Comparison of ENCODE assay signal across 20 cellular contexts in the genomic region with DNA sequence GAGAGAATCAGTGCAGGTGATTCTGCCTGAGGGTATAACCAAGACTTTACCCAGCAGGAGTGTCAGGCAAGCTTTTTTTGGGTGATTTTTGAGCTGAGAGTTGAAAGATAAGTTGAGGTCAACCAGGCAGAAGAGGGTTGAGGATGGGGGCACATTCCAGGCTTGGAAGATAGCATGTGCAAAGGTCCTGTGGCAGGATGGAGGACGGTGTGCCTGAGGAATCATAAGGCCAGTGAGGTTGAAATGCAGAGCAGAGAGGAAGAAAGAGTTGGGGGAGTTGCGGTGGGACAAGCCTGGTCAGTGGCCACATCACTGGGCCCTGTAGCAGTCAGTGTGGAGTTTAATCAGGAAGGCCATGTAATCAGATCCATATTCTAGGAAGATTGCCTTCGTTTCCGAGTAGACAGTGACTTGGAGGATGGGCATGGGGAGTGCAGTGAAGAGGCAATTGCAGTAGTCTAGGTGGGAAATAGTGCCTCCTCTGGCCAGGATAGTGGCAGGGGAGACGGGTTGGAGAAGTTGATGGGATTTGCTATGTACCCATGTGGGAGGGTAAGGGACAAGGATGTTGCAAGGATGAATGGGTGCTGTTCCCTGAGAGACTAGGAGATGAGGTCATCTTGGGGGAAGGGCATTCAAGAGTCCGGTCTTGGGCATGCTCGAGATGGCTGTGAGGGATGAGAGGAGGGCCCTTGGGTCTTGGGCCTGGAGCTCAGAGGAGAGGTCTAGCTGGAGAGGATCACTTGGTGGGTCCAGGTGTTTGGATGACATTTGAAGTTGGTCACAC. TPM values are rescaled to one million over a fixed set of nuclear protein-coding genes. Genes with fewer than 3 reads are reported as not detected.
DNase-seq lines count a peak whose midpoint lies in the region; ATAC-seq and TF ChIP-seq lines count a peak whose summit lies in the region.
"Had no signal": no experiment of that assay in that cellular context is flagged by ENCODE, and none has a peak within 500 bp of the region (broad histone marks: within the 10 kb centered on the region; RNA-seq: fewer than 3 reads in every experiment).

No MANE protein-coding gene starts in this region.

- CTCF ChIA-PET in RWPE1 (lab: Yijun Ruan, JAX): interaction anchor here (0.5 kb wide), 1 partner anchor 23 kb away, joined by 4 read pairs; no protein-coding TSS in a partner anchor

- no peaks in the 10 kb centered on the region for H3K27me3 ChIP-seq in MM.1S (replicated peaks; ENCODE audit: insufficient read depth, low read length)
- H3K27me3 ChIP-seq: heart right ventricle had no signal

- no peak overlapping the region for H3K9ac ChIP-seq in MM.1S (ENCODE audit: low read length)

- peak overlapping the region; percentile 18 for H3K27ac Mint-ChIP-seq in activated naive CD8-positive, alpha-beta T cell
- H3K27ac Mint-ChIP-seq in activated naive CD8-positive, alpha-beta T cell treated with anti-CD3 and anti-CD28 coated beads, Interleukin-2, amount 50 U/mL, for 24 hours: no peak overlapping the region
- H3K27ac Mint-ChIP-seq in stimulated activated naive B cell treated with anti-CD40 and anti-IgM and Interleukin-4, amounts not matched to agents 10 μg/mL and 1 μg/mL and 100 μg/mL, for 72 hours: no peak overlapping the region

- H3K4me3 ChIP-seq in fibroblast of villous mesenchyme (ENCODE audit: low read depth, low read length) (no peak overlapping the region), MM.1S (ENCODE audit: low read length) (no peak overlapping the region)
- H3K4me3 ChIP-seq: A549, heart right ventricle had no signal

- TF ChIP-seq CTCF in RWPE1 (conservative IDR thresholded peaks at IDR 0.05; ENCODE audit: low read depth) (no peak), fibroblast of villous mesenchyme (IDR thresholded peaks at IDR 0.05; ENCODE audit: insufficient read depth, low read depth, low read length) (no peak), MM.1S (IDR thresholded peaks at IDR 0.05; ENCODE audit: low read length) (no peak)

- POLR2A ChIA-PET in RWPE1 (lab: Yijun Ruan, JAX; ENCODE audit: low non-redundant PET): no interaction called here

- H3K79me2 ChIP-seq in MM.1S (ENCODE audit: low read length): peaks cover 7% of the 10 kb centered on the region

- intact Hi-C loops in left colon (cut with DNase I, micrococcal nuclease): no loop called here

- DNase-seq in activated naive CD8-positive, alpha-beta T cell treated with anti-CD3 and anti-CD28 coated beads, Interleukin-2, amount 50 U/mL, for 24 hours: no peak
- DNase-seq in RWPE1 (ENCODE audit: low spot score): no peak
- peak; percentile 42 for DNase-seq in fibroblast of villous mesenchyme (ENCODE audit: low read depth)
- DNase-seq in MM.1S: no peak
- no peak for DNase-seq in left colon
- DNase-seq in stimulated activated naive B cell treated with anti-CD40 and anti-IgM and Interleukin-4, amounts not matched to agents 10 μg/mL and 1 μg/mL and 100 μg/mL, for 72 hours: no peak
- no peak for DNase-seq in AG08395 (ENCODE audit: low spot score)
- DNase-seq: activated CD4-positive, alpha-beta T cell treated with anti-CD3 and anti-CD28 coated beads for 1 hour; cerebellar nuclear complex; heart right ventricle; NCI-H187; NCI-H510A treated with DMSO at 0.1 percent for 48 hours; stimulated activated CD4-positive, alpha-beta T cell treated with anti-CD3 and anti-CD28 coated beads, Interleukin-1b, Interleukin-23, amount 100 ng/mL, for 48 hours; trophoblast cell had no signal

- no peaks in the 10 kb centered on the region for H3K27me3 Mint-ChIP-seq in activated naive CD8-positive, alpha-beta T cell
- no peaks in the 10 kb centered on the region for H3K27me3 Mint-ChIP-seq in activated naive CD8-positive, alpha-beta T cell treated with anti-CD3 and anti-CD28 coated beads, Interleukin-2, amount 50 U/mL, for 24 hours
- no peaks in the 10 kb centered on the region for H3K27me3 Mint-ChIP-seq in stimulated activated naive B cell treated with anti-CD40 and anti-IgM and Interleukin-4, amounts not matched to agents 10 μg/mL and 1 μg/mL and 100 μg/mL, for 72 hours

- no peak overlapping the region for H3K4me2 ChIP-seq in MM.1S (ENCODE audit: low read depth, low read length)
- H3K4me2 ChIP-seq: A549 had no signal

- no peaks in the 10 kb centered on the region for H3K9me3 Mint-ChIP-seq in activated naive CD8-positive, alpha-beta T cell (ENCODE audit: low read depth)
- H3K9me3 Mint-ChIP-seq in activated naive CD8-positive, alpha-beta T cell treated with anti-CD3 and anti-CD28 coated beads, Interleukin-2, amount 50 U/mL, for 24 hours: no peaks in the 10 kb centered on the region
- no peaks in the 10 kb centered on the region for H3K9me3 Mint-ChIP-seq in stimulated activated naive B cell treated with anti-CD40 and anti-IgM and Interleukin-4, amounts not matched to agents 10 μg/mL and 1 μg/mL and 100 μg/mL, for 72 hours
- H3K9me3 Mint-ChIP-seq: activated naive CD4-positive, alpha-beta T cell treated with anti-CD3 and anti-CD28 coated beads, Interleukin-2, amount 50 U/mL, for 72 hours had no signal

- no peaks in the 10 kb centered on the region for H3F3A ChIP-seq in MM.1S (ENCODE audit: insufficient read depth, low read length)

- peaks cover 5% of the 10 kb centered on the region; the same call in 1 of the 2 replicates for H3K4me1 ChIP-seq in MM.1S (ENCODE audit: low read length)

- H3K36me3 ChIP-seq in MM.1S (replicated peaks; ENCODE audit: insufficient read depth, low read length): no peaks in the 10 kb centered on the region
- H3K36me3 ChIP-seq: heart right ventricle had no signal

- H3K27ac ChIP-seq in RWPE1: peak overlapping the region; percentile 65
- H3K27ac ChIP-seq in MM.1S (ENCODE audit: low read length): no peak overlapping the region
- H3K27ac ChIP-seq: A549, epithelial cell of prostate, heart right ventricle had no signal

- H4K20me1 ChIP-seq in MM.1S (ENCODE audit: insufficient read depth, low read length): no peaks in the 10 kb centered on the region

- H2AFZ ChIP-seq in MM.1S (ENCODE audit: low read length): no peak overlapping the region

- no peak overlapping the region for H3K4me3 Mint-ChIP-seq in activated naive CD8-positive, alpha-beta T cell
- no peak overlapping the region for H3K4me3 Mint-ChIP-seq in activated naive CD8-positive, alpha-beta T cell treated with anti-CD3 and anti-CD28 coated beads, Interleukin-2, amount 50 U/mL, for 24 hours
- H3K4me3 Mint-ChIP-seq in stimulated activated naive B cell treated with anti-CD40 and anti-IgM and Interleukin-4, amounts not matched to agents 10 μg/mL and 1 μg/mL and 100 μg/mL, for 72 hours: no peak overlapping the region

- peaks cover 5% of the 10 kb centered on the region for H3K36me3 Mint-ChIP-seq in activated naive CD8-positive, alpha-beta T cell
- H3K36me3 Mint-ChIP-seq in activated naive CD8-positive, alpha-beta T cell treated with anti-CD3 and anti-CD28 coated beads, Interleukin-2, amount 50 U/mL, for 24 hours (ENCODE audit: low read depth): peaks cover 4% of the 10 kb centered on the region
- H3K36me3 Mint-ChIP-seq in stimulated activated naive B cell treated with anti-CD40 and anti-IgM and Interleukin-4, amounts not matched to agents 10 μg/mL and 1 μg/mL and 100 μg/mL, for 72 hours: no peaks in the 10 kb centered on the region
- H3K36me3 Mint-ChIP-seq: activated naive CD4-positive, alpha-beta T cell treated with anti-CD3 and anti-CD28 coated beads, Interleukin-2, amount 50 U/mL, for 72 hours had no signal

- peaks cover 6% of the 10 kb centered on the region for H3K4me1 Mint-ChIP-seq in activated naive CD8-positive, alpha-beta T cell (ENCODE audit: low read depth)
- H3K4me1 Mint-ChIP-seq in activated naive CD8-positive, alpha-beta T cell treated with anti-CD3 and anti-CD28 coated beads, Interleukin-2, amount 50 U/mL, for 24 hours: peaks cover 4% of the 10 kb centered on the region
- H3K4me1 Mint-ChIP-seq in stimulated activated naive B cell treated with anti-CD40 and anti-IgM and Interleukin-4, amounts not matched to agents 10 μg/mL and 1 μg/mL and 100 μg/mL, for 72 hours: peaks cover 5 to 6% of the 10 kb centered on the region in 2 donors

- no peaks in the 10 kb centered on the region for H3K9me3 ChIP-seq in MM.1S (replicated peaks; ENCODE audit: insufficient read depth, low read length)
- H3K9me3 ChIP-seq: A549, heart right ventricle had no signal

- ATAC-seq in activated naive CD8-positive, alpha-beta T cell treated with anti-CD3 and anti-CD28 coated beads, Interleukin-2, amount 50 U/mL, for 24 hours: no peak
- no peak for ATAC-seq in left colon
- ATAC-seq in stimulated activated naive B cell treated with anti-CD40 and anti-IgM and Interleukin-4, amounts not matched to agents 10 μg/mL and 1 μg/mL and 100 μg/mL, for 72 hours (replicated peaks): no peak
- ATAC-seq: A549; activated naive CD4-positive, alpha-beta T cell treated with anti-CD3 and anti-CD28 coated beads, Interleukin-2, amount 50 U/mL, for 72 hours; heart right ventricle had no signal

- no peaks in the 10 kb centered on the region for H3K9me2 ChIP-seq in MM.1S (replicated peaks; ENCODE audit: insufficient read depth, low read length)

RNA-seq across cellular contexts. Expression of a gene that starts 3.9 kb away (rescaled TPM):
- total RNA-seq in fibroblast of villous mesenchyme: 18.1 and 19.6 TPM in 2 replicates
- total RNA-seq in left colon: 10 to 100 TPM in 1 of 2 donors, 1 to 10 TPM in 1; 7.7 to 11.9 TPM

RNA-seq across cellular contexts. Expression of a gene that starts 34.5 kb away (rescaled TPM):
- total RNA-seq in fibroblast of villous mesenchyme (1.9 and 2.2 TPM in 2 replicates), left colon (1 to 10 TPM in 1 of 2 donors, under 1 TPM in 1; 0.61 to 1.3 TPM)

RNA-seq across cellular contexts. Expression of a gene that starts 36.0 kb away (rescaled TPM):
- total RNA-seq in fibroblast of villous mesenchyme (22.9 and 24.2 TPM in 2 replicates), left colon (10 to 100 TPM; 29.7 to 42.7 TPM)

RNA-seq across cellular contexts. Expression of a gene that starts 43.3 kb away (rescaled TPM):
- under 0.01 TPM in 1 of 2 replicates, not detected in the other for total RNA-seq in fibroblast of villous mesenchyme
- total RNA-seq in left colon: under 1 TPM in 1 of 2 donors, not detected in 1; 0.06 TPM
- total RNA-seq: heart right ventricle, myocyte had no signal

RNA-seq across cellular contexts. Expression of a gene that starts 43.4 kb away (rescaled TPM):
- not detected in 2 replicates for total RNA-seq in fibroblast of villous mesenchyme
- under 1 TPM; 0.34 to 0.40 TPM for total RNA-seq in left colon
- total RNA-seq: myocyte; T-helper 1 cell treated with Interleukin-12 subunit alpha and Interleukin-12 subunit beta and Interleukin-4 antibody, amounts not matched to agents 30 ng/mL and 1 ng/mL, for 36 hours had no signal
